10 cellular contexts compared by ENCODE assay signal in the genomic region with DNA sequence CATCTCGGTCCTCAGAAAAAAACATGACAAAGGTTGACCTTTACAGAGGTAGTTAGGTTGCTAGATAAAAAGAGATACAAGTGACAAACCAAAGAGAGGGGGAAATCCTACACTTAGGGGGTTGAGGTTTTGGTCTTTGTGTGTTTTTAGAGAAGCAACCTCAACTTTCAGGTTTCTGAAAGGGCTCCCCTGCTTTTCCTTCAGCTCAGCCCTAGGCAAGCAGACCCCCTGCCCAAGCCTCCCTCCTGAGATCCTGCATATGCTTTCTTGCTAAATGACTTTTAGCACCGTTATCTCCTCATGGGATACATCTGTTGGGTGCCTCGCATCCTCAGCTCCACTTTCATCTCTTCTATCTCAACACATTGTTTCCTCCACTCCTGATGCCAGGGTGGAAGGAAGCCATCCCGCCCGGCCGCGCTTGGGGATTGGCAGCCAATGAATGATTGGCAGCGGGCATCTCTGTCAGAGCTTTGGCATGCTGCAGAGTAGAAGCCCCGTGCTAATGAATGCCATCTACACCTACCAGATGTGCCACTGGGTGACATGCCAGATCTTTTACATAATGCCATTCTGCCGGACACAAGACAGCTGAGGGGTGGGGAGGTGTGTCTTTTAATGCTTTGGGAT. TPM values are rescaled to one million over a fixed set of nuclear protein-coding genes. Genes with fewer than 3 reads are reported as not detected.
DNase-seq lines count a peak whose midpoint lies in the region; ATAC-seq and TF ChIP-seq lines count a peak whose summit lies in the region.
"Had no signal": no experiment of that assay in that cellular context is flagged by ENCODE, and none has a peak within 500 bp of the region (broad histone marks: within the 10 kb centered on the region; RNA-seq: fewer than 3 reads in every experiment).

No MANE protein-coding gene starts in this region.

- H3K27ac ChIP-seq in breast epithelium (no peak overlapping the region), fibroblast of lung (ENCODE audit: insufficient read depth, low read length) (peak overlapping the region; percentile 19), vagina (peak overlapping the region; percentile 89)
- H3K27ac ChIP-seq: BLaER1 had no signal

- H3K27me3 Mint-ChIP-seq in MCF 10A (ENCODE audit: insufficient read depth, unreplicated experiment): no peaks in the 10 kb centered on the region
- peaks cover 0 to 3% of the 10 kb centered on the region in 2 donors for H3K27me3 Mint-ChIP-seq in T-cell
- peaks cover 70% of the 10 kb centered on the region for H3K27me3 Mint-ChIP-seq in progenitor cell of endocrine pancreas

- H3K4me1 Mint-ChIP-seq in MCF 10A (ENCODE audit: insufficient read depth, unreplicated experiment) (peaks cover 24% of the 10 kb centered on the region), T-cell (peaks cover 54 to 56% (median 54%) of the 10 kb centered on the region in 3 donors), progenitor cell of endocrine pancreas (ENCODE audit: low read depth) (peaks cover 13% of the 10 kb centered on the region)

- peak overlapping the region; percentile 20 for H3K4me2 ChIP-seq in fibroblast of lung (ENCODE audit: extremely low read depth, insufficient read depth, low read length)

- H3K79me2 ChIP-seq in fibroblast of lung (ENCODE audit: control insufficient read depth, insufficient read depth, low read length): peaks cover 16% of the 10 kb centered on the region

- H3K9me3 Mint-ChIP-seq in MCF 10A (ENCODE audit: unreplicated experiment) (no peaks in the 10 kb centered on the region), T-cell (peaks cover 5 to 17% (median 9%) of the 10 kb centered on the region in 3 donors), progenitor cell of endocrine pancreas (ENCODE audit: low read depth) (peaks cover 7% of the 10 kb centered on the region)

- H3K9ac ChIP-seq in fibroblast of lung (ENCODE audit: insufficient read depth, low read length): no peak overlapping the region
- H3K9ac ChIP-seq: BLaER1 had no signal

- H3K4me3 ChIP-seq in breast epithelium (no peak overlapping the region), fibroblast of lung (replicated peaks in 1 of 4; ENCODE audit: control extremely low read depth in 1 of 4, insufficient read depth in 1 of 4, low read depth in 3 of 4, low read length in 4 of 4) (no peak overlapping the region), vagina (no peak overlapping the region)
- H3K4me3 ChIP-seq: BLaER1 had no signal

- peak overlapping the region; percentile 47 for H2AFZ ChIP-seq in fibroblast of lung (ENCODE audit: low read length)

- peak; percentile 11 to 26 (median 23) for ATAC-seq in T-cell (replicated peaks in 1 of 4)
- no peak for ATAC-seq in GM21447 (IDR thresholded peaks at IDR 0.05; ENCODE audit: unreplicated experiment)

- no TSS peak for BruUV-seq in MCF 10A (replicated peaks; lab: Mats Ljungman, UMichigan)

- no peaks in the 10 kb centered on the region for H3K36me3 Mint-ChIP-seq in MCF 10A (ENCODE audit: insufficient read depth, unreplicated experiment)
- peaks cover 6% of the 10 kb centered on the region for H3K36me3 Mint-ChIP-seq in T-cell
- H3K36me3 Mint-ChIP-seq in progenitor cell of endocrine pancreas (ENCODE audit: insufficient read depth): no peaks in the 10 kb centered on the region

- CTCF ChIA-PET in MCF 10A (lab: Yijun Ruan, JAX) (interaction anchor here (0.6 to 3.1 kb wide), 17 partner anchors 9 to 1230 kb away, joined by 3 to 18 read pairs (median 4); a partner anchor contains a TSS), T-cell (lab: Charles Lee) (interaction anchor here (0.5 to 7.2 kb wide), 20 partner anchors 10 to 807 kb away, joined by 3 to 62 read pairs (median 4); no protein-coding TSS in a partner anchor)

- DNase-seq in MCF 10A (ENCODE audit: unreplicated experiment): no peak
- no peak for DNase-seq in breast epithelium (ENCODE audit: low spot score in 2 of 2)
- peak in 1 of 34 experiments; percentile 33 for DNase-seq in T-cell
- DNase-seq in fibroblast of lung (ENCODE audit: low read depth in 2 of 2): no peak
- DNase-seq in vagina (ENCODE audit: extremely low spot score in 2 of 2): no peak
- no peak for DNase-seq in progenitor cell of endocrine pancreas (ENCODE audit: low spot score, unreplicated experiment)
- no peak for DNase-seq in MV-4-11 (lab: John Stamatoyannopoulos, UW)
- DNase-seq: PC-3 had no signal

- peaks cover 14 to 15% of the 10 kb centered on the region in 2 donors for H3K9me3 ChIP-seq in breast epithelium
- H3K9me3 ChIP-seq in fibroblast of lung (ENCODE audit: control insufficient read depth, insufficient read depth, low read depth, low read length): no peaks in the 10 kb centered on the region
- H3K9me3 ChIP-seq in vagina: no peaks in the 10 kb centered on the region

- H3K27me3 ChIP-seq in breast epithelium (peaks cover 0 to 27% of the 10 kb centered on the region in 2 donors), fibroblast of lung (ENCODE audit: control insufficient read depth, insufficient read depth, low read length) (no peaks in the 10 kb centered on the region), vagina (no peaks in the 10 kb centered on the region)
- H3K27me3 ChIP-seq: BLaER1 had no signal

- H4K20me1 ChIP-seq in fibroblast of lung (ENCODE audit: control insufficient read depth, extremely low read depth, insufficient read depth, low read length): no peaks in the 10 kb centered on the region
- H4K20me1 ChIP-seq: BLaER1 had no signal

- H3K27ac Mint-ChIP-seq in MCF 10A (ENCODE audit: low read depth, unreplicated experiment): no peak overlapping the region
- H3K27ac Mint-ChIP-seq in T-cell: peak overlapping the region; percentile 90 to 95
- H3K27ac Mint-ChIP-seq in progenitor cell of endocrine pancreas: no peak overlapping the region

- no peak for TF ChIP-seq POLR2A in breast epithelium (IDR thresholded peaks at IDR 0.05)
- no peak for TF ChIP-seq POLR2A in vagina (IDR thresholded peaks at IDR 0.05)

- no peaks in the 10 kb centered on the region for H3K36me3 ChIP-seq in breast epithelium
- H3K36me3 ChIP-seq in fibroblast of lung (ENCODE audit: control insufficient read depth, insufficient read depth, low read length): no peaks in the 10 kb centered on the region
- H3K36me3 ChIP-seq in vagina: no peaks in the 10 kb centered on the region
- H3K36me3 ChIP-seq: BLaER1 had no signal

- POLR2A ChIA-PET in MCF 10A (lab: Yijun Ruan, JAX): interaction anchor here (1.8 kb wide), 1 partner anchor 31 kb away, joined by 4 read pairs; no protein-coding TSS in a partner anchor
- POLR2A ChIA-PET in T-cell (lab: Charles Lee): interaction anchor here (0.6 to 1.3 kb wide), 3 partner anchors 31 to 57 kb away, joined by 3 to 4 read pairs (median 3); no protein-coding TSS in a partner anchor

- intact Hi-C loops in MCF 10A (cut with micrococcal nuclease) (loop anchor here (10.0 kb wide), 1 partner anchor 1138 kb away; no protein-coding TSS in a partner anchor), breast epithelium (cut with DNase I; ENCODE audit: low total_unique reads) (no loop called here), vagina (cut with DNase I) (loop anchor here (5.0 kb wide), 1 partner anchor 110 kb away; a partner anchor contains a TSS)

- peak overlapping the region; percentile 19 for H3K4me3 Mint-ChIP-seq in MCF 10A (ENCODE audit: unreplicated experiment)
- H3K4me3 Mint-ChIP-seq in T-cell: peak overlapping the region; percentile 86 to 100 (median 99)
- no peak overlapping the region for H3K4me3 Mint-ChIP-seq in progenitor cell of endocrine pancreas (ENCODE audit: low read depth)

- no peak for TF ChIP-seq CTCF in MCF 10A (IDR thresholded peaks at IDR 0.05; ENCODE audit: unreplicated experiment)
- no peak for TF ChIP-seq CTCF in breast epithelium (IDR thresholded peaks at IDR 0.05)
- TF ChIP-seq CTCF in fibroblast of lung (conservative IDR thresholded peaks at IDR 0.05 in 1 of 2, IDR thresholded peaks at IDR 0.05 in 1 of 2; ENCODE audit: low read depth in 1 of 2, low read length in 2 of 2): no peak
- no peak for TF ChIP-seq CTCF in vagina (IDR thresholded peaks at IDR 0.05)
- no peak for TF ChIP-seq CTCF in progenitor cell of endocrine pancreas (IDR thresholded peaks at IDR 0.05; ENCODE audit: unreplicated experiment)

- H3K4me1 ChIP-seq in breast epithelium: peaks cover 0 to 4% of the 10 kb centered on the region in 2 donors
- peaks cover 11% of the 10 kb centered on the region for H3K4me1 ChIP-seq in fibroblast of lung (ENCODE audit: control insufficient read depth, extremely low read depth, insufficient read depth, low read length)
- H3K4me1 ChIP-seq in vagina: peaks cover 41% of the 10 kb centered on the region

RNA-seq across cellular contexts. Expression of a gene that starts 15.0 kb away (rescaled TPM):
- total RNA-seq in MCF 10A (2022) (4.8 and 4.9 TPM in 2 replicates), breast epithelium (1 to 10 TPM; 1.2 to 7.0 (median 5.9) TPM), T-cell (10 to 100 TPM; 10.5 to 18.7 (median 14.1) TPM), fibroblast of lung (2.6 and 8.8 TPM in 2 replicates), vagina (15.0 TPM), progenitor cell of endocrine pancreas (0.31 and 0.38 TPM in 2 replicates)
- 3.3 and 8.5 TPM in 2 replicates for polyA plus RNA-seq in fibroblast of lung
- 7.0 and 11.8 TPM in 2 replicates for polyA plus RNA-seq in fibroblast of lung (2012)
- 4.7 and 5.3 TPM in 2 replicates for polyA minus RNA-seq in fibroblast of lung (ENCODE audit: low replicate concordance)

Comparison
In these comparisons a context has a peak if more than half of its experiments do, and no peak if none do; other contexts are left out.
1. H3K27ac Mint-ChIP-seq: peak in T-cell (2 of 2); none in MCF 10A (single experiment) and progenitor cell of endocrine pancreas (single experiment).
2. H3K27ac ChIP-seq: peak in fibroblast of lung (single experiment) and vagina (single experiment); none in breast epithelium (0 of 2).